10 cellular contexts compared by ENCODE assay signal in genomic region chr12:111412007-111412829, GRCh38. TPM values are rescaled to one million over a fixed set of nuclear protein-coding genes. Genes with fewer than 3 reads are reported as not detected.
DNase-seq lines count a peak whose midpoint lies in the region; ATAC-seq, FAIRE-seq and TF ChIP-seq lines count a peak whose summit lies in the region.
"Had no signal": no experiment of that assay in that cellular context is flagged by ENCODE, and none has a peak within 500 bp of the region (broad histone marks: within the 10 kb centered on the region; RNA-seq: fewer than 3 reads in every experiment).

No MANE protein-coding gene starts in this region.

- peak overlapping the region; percentile 93 for H3K4me2 ChIP-seq in osteoblast (ENCODE audit: insufficient read depth, low read length)

- H3K36me3 ChIP-seq in Peyer's patch: no peaks in the 10 kb centered on the region
- H3K36me3 ChIP-seq in osteoblast (ENCODE audit: insufficient read depth, low read length): peaks cover 17% of the 10 kb centered on the region

- no peak for ATAC-seq in GM19328 (IDR thresholded peaks at IDR 0.05; ENCODE audit: unreplicated experiment)
- no peak for ATAC-seq in GM18867 (IDR thresholded peaks at IDR 0.05; ENCODE audit: unreplicated experiment)
- ATAC-seq: HCT116 had no signal

- TF ChIP-seq POLR2A in GM12891 (IDR thresholded peaks at IDR 0.05; ENCODE audit: low read depth, low read length): no peak; the same call in 1 of the 2 replicates
- no peak for TF ChIP-seq POLR2A in Peyer's patch (IDR thresholded peaks at IDR 0.05)

- no peak overlapping the region for H2AFZ ChIP-seq in osteoblast (ENCODE audit: low read length)

- H3K9me3 ChIP-seq in Peyer's patch (no peaks in the 10 kb centered on the region), osteoblast (ENCODE audit: low read depth, low read length) (no peaks in the 10 kb centered on the region)

- peak overlapping the region; percentile 40 to 93 (median 64) for H3K27ac ChIP-seq in Peyer's patch
- peak overlapping the region; percentile 76 for H3K27ac ChIP-seq in osteoblast (ENCODE audit: low read depth, low read length)

- no peak overlapping the region for H3K4me3 ChIP-seq in Peyer's patch
- no peak overlapping the region for H3K4me3 ChIP-seq in osteoblast (ENCODE audit: insufficient read depth, low read length)

- TF ChIP-seq CTCF in Peyer's patch (IDR thresholded peaks at IDR 0.05) (no peak), osteoblast (IDR thresholded peaks at IDR 0.05; ENCODE audit: extremely low read depth, low read depth, low read length) (no peak)

- peak; percentile 55 for FAIRE-seq in GM12891 (lab: Jason Lieb, UNC)
- FAIRE-seq: colon had no signal

- H4K20me1 ChIP-seq in osteoblast (ENCODE audit: insufficient read depth, low read length): peaks cover 62% of the 10 kb centered on the region

- H3K4me1 ChIP-seq in Peyer's patch: peaks cover 0 to 70% (median 48%) of the 10 kb centered on the region in 4 donors
- H3K4me1 ChIP-seq in osteoblast (ENCODE audit: insufficient read depth, low read length): peaks cover 74% of the 10 kb centered on the region

- H3K79me2 ChIP-seq in osteoblast (ENCODE audit: insufficient read depth, low read length): peaks cover 93% of the 10 kb centered on the region

- DNase-seq in GM12891 (ENCODE audit: insufficient read length, low spot score) (no peak), Peyer's patch (peak in 1 of 3 donors; percentile 48), epidermal melanocyte (ENCODE audit: insufficient read length, low spot score) (peak; percentile 84), osteoblast (ENCODE audit: insufficient read length, low spot score, missing footprints) (peak; percentile 88), SIG-M5 (lab: John Stamatoyannopoulos, UW) (no peak), germinal center (ENCODE audit: low spot score) (no peak)

- H3K27me3 ChIP-seq in Peyer's patch (no peaks in the 10 kb centered on the region), osteoblast (ENCODE audit: insufficient read depth, low read length) (no peaks in the 10 kb centered on the region)

TF ChIP-seq in GM12891, 5 proteins besides CTCF, POLR2A, EP300 and RAD21:
- TF ChIP-seq POU2F2 (IDR thresholded peaks at IDR 0.05; ENCODE audit: low read depth, low read length) (no peak), SPI1 (IDR thresholded peaks at IDR 0.05; ENCODE audit: low read depth, low read length) (no peak), POLR2AphosphoS5 (IDR thresholded peaks at IDR 0.05; ENCODE audit: low read depth, low read length) (no peak), PAX5 (IDR thresholded peaks at IDR 0.05; ENCODE audit: insufficient read depth, low read length, severe bottlenecking) (no peak), TAF1 (IDR thresholded peaks at IDR 0.05; ENCODE audit: low read depth, low read length) (no peak)

RNA-seq across cellular contexts. Expression of gene SH2B3, which starts 6.5 kb away (rescaled TPM):
- 16.7 TPM for polyA plus RNA-seq in GM12891 (2012; ENCODE audit: low read depth, missing spikeins)
- total RNA-seq in Peyer's patch: 10 to 100 TPM in 2 of 4 donors, 1 to 10 TPM in 2; 4.4 to 37.1 (median 8.4) TPM
- 32.4 and 51.4 TPM in 2 replicates for total RNA-seq in osteoblast

RNA-seq across cellular contexts. Expression of gene PHETA1, which starts 43.3 kb away (rescaled TPM):
- polyA plus RNA-seq in GM12891 (2012; ENCODE audit: low read depth, missing spikeins): 0.68 TPM
- total RNA-seq in Peyer's patch (10 to 100 TPM; 43.2 to 64.6 (median 51.0) TPM), osteoblast (8.3 and 9.1 TPM in 2 replicates)

Comparison
In these comparisons a context has a peak if more than half of its experiments do, and no peak if none do; other contexts are left out.
1. DNase-seq: peak in epidermal melanocyte (single experiment) and osteoblast (single experiment); none in GM12891 (single experiment), SIG-M5 (single experiment) and germinal center (single experiment).